In genomic region chr20:49635829-49636228, GRCh38 we compare ENCODE assay signal across 1 cellular context.
TF ChIP-seq lines count a peak whose summit lies in the region.

No MANE protein-coding gene starts in this region.

TF ChIP-seq in H1, 55 proteins besides CTCF, POLR2A, EP300 and RAD21:
- TF ChIP-seq JUN (IDR thresholded peaks at IDR 0.05; ENCODE audit: low read depth, low read length) (no peak), MAX (IDR thresholded peaks at IDR 0.05) (no peak), KDM4A (IDR thresholded peaks at IDR 0.05; ENCODE audit: low read depth, low read length, severe bottlenecking) (no peak)
